Comparison of ENCODE assay signal across 8 cellular contexts in genomic region chr2:85611705-85612587, GRCh38. TPM values are rescaled to one million over a fixed set of nuclear protein-coding genes. Genes with fewer than 3 reads are reported as not detected.
DNase-seq lines count a peak whose midpoint lies in the region; ATAC-seq and TF ChIP-seq lines count a peak whose summit lies in the region.

Gene C2orf68 (minus strand): TSS chr2:85612066. CDS start chr2:85611984, 82 bp downstream.

- in situ Hi-C loops in T47D (cut with HindIII; ENCODE audit: low pct_unique_long_range_greater_than_20kb, low sequenced_read_pairs): no loop called here

- peak within 1 kb of the TSS; percentile 79 for H3K9ac ChIP-seq in iPS-20b (ENCODE audit: low read depth, low read length)

- H3K4me3 ChIP-seq in A673 (ENCODE audit: low read depth, low read length, poor library complexity, severe bottlenecking) (peak within 1 kb of the TSS; percentile 65), iPS-20b (ENCODE audit: low read length) (peak within 1 kb of the TSS; percentile 88), skin epidermis (peak within 1 kb of the TSS; percentile 71 to 97 (median 93))

- DNase-seq in A673 (ENCODE audit: low spot score): peak; percentile 91
- DNase-seq in NCI-H2171 treated with DMSO at 0.1 percent for 48 hours (lab: John Stamatoyannopoulos, UW): peak; percentile 92
- DNase-seq in T47D (ENCODE audit: low read depth in 1 of 2, low spot score in 1 of 2): peak; percentile 78 to 89

- no peaks in the 10 kb centered on the region for H3K9me3 ChIP-seq in A673 (ENCODE audit: low read depth, low read length, poor library complexity, severe bottlenecking)
- H3K9me3 ChIP-seq in iPS-20b (ENCODE audit: insufficient read depth, low read depth, low read length): no peaks in the 10 kb centered on the region

- intact Hi-C loops in A673 (cut with micrococcal nuclease; ENCODE audit: unreplicated experiment): no loop called here

- ATAC-seq in GM18519 (IDR thresholded peaks at IDR 0.05; ENCODE audit: low FRiP score, unreplicated experiment) (peak; percentile 51), HG03045 (IDR thresholded peaks at IDR 0.05; ENCODE audit: unreplicated experiment) (peak; percentile 79)

- H3K36me3 ChIP-seq in A673 (ENCODE audit: insufficient read depth, low read length, poor library complexity, severe bottlenecking) (peaks cover 23% of the 10 kb centered on the region), iPS-20b (ENCODE audit: insufficient read depth, low read depth, low read length) (peaks cover 25% of the 10 kb centered on the region)

- TF ChIP-seq CTCF in A673 (conservative IDR thresholded peaks at IDR 0.05; ENCODE audit: low read depth, low read length): no peak
- no peak for TF ChIP-seq CTCF in VCaP (conservative IDR thresholded peaks at IDR 0.05)

- TSS peak; percentile 70 for BruUV-seq in A673 (replicated peaks; lab: Mats Ljungman, UMichigan)

- POLR2A ChIA-PET in A673 (lab: Charles Lee; ENCODE audit: low non-redundant PET): no interaction called here

- peak within 1 kb of the TSS; percentile 67 for H3K27ac ChIP-seq in A673 (ENCODE audit: low read depth, low read length, poor library complexity, severe bottlenecking)
- peak within 1 kb of the TSS; percentile 89 for H3K27ac ChIP-seq in VCaP
- H3K27ac ChIP-seq in iPS-20b (ENCODE audit: low read length): peak within 1 kb of the TSS; percentile 34
- peak within 1 kb of the TSS; percentile 54 to 94 (median 86) for H3K27ac ChIP-seq in skin epidermis

- H3K4me1 ChIP-seq in A673 (ENCODE audit: insufficient read depth, low read length, poor library complexity, severe bottlenecking) (peaks cover 4% of the 10 kb centered on the region), iPS-20b (ENCODE audit: insufficient read depth, low read length) (0 out of 2 replicates have a peak, but pooled peaks cover under 1% of the 10 kb centered on the region)

- CTCF ChIA-PET in A673 (lab: Charles Lee): no interaction called here

- H3K27me3 ChIP-seq in A673 (replicated peaks; ENCODE audit: insufficient read depth, low read depth, low read length, poor library complexity): no peaks in the 10 kb centered on the region
- no peaks in the 10 kb centered on the region for H3K27me3 ChIP-seq in iPS-20b (ENCODE audit: insufficient read depth, low read length)

RNA-seq across cellular contexts. Expression of gene C2orf68, which starts in this region (rescaled TPM):
- total RNA-seq in A673 (2021): 46.4 and 48.6 TPM in 2 replicates

Comparison
In these comparisons a context has a peak if more than half of its experiments do, and no peak if none do; other contexts are left out.
1. Peak in every context shown above with its lines: DNase-seq, ATAC-seq, H3K4me3 ChIP-seq and H3K27ac ChIP-seq.
2. H3K27ac ChIP-seq: peak in every context shown above with its lines; median percentile 89 in VCaP; 86 in skin epidermis; 67 in A673; 34 in iPS-20b.